20 cellular contexts compared by ENCODE assay signal in genomic region chr7:28570970-28571288, GRCh38.
DNase-seq lines count a peak whose midpoint lies in the region; ATAC-seq, FAIRE-seq and TF ChIP-seq lines count a peak whose summit lies in the region.
"Had no signal": no experiment of that assay in that cellular context is flagged by ENCODE, and none has a peak within 500 bp of the region (broad histone marks: within the 10 kb centered on the region; RNA-seq: fewer than 3 reads in every experiment).

No MANE protein-coding gene starts in this region.

- TF ChIP-seq POLR2A in GM12878 (IDR thresholded peaks at IDR 0.05; ENCODE audit: low read depth, low read length) = no peak

- TF ChIP-seq EP300 in GM12878 (IDR thresholded peaks at IDR 0.05; ENCODE audit: borderline replicate concordance in 1 of 2, control insufficient read depth in 1 of 2, low read depth in 2 of 2, low read length in 2 of 2) = no peak

- no peak overlapping the region for H3K4me3 Mint-ChIP-seq in activated CD4-positive, alpha-beta memory T cell treated with anti-CD3 and anti-CD28 coated beads, Interleukin-2, amount 10 ng/mL, durations not matched to agents 7 days and 5 days
- H3K4me3 Mint-ChIP-seq in activated T-helper 2 cell treated with anti-CD3 and anti-CD28 coated beads, Interferon-gamma antibody, Interleukin-2, Interleukin-4, amounts not matched to agents 10 μg/mL and 5 μg/mL and 100 μg/mL, durations not matched to agents 14 hours and 24 hours and 36 hours (ENCODE audit: low read depth) = no peak overlapping the region
- H3K4me3 Mint-ChIP-seq: naive thymus-derived CD8-positive, alpha-beta T cell; WTC11 had no signal

- SMC1A ChIA-PET in GM12878 (lab: Charles Lee; ENCODE audit: uncharacterized antibody, unreplicated experiment) = interaction anchor here (0.5 to 13.6 kb wide), 44 partner anchors 8 to 244 kb away, joined by 3 to 177 read pairs (median 4); partner anchors contain the start of gene CREB5

- TF ChIP-seq RAD21 in GM12878 (IDR thresholded peaks at IDR 0.05; ENCODE audit: insufficient read depth, low read depth, low read length) = no peak

- H3K27me3 ChIP-seq in Karpas-422 (ENCODE audit: low read length) (no peaks in the 10 kb centered on the region), GM12878 (replicated peaks in 1 of 2; ENCODE audit: control insufficient read depth in 2 of 2, insufficient read depth in 2 of 2, low read length in 1 of 2) (no peaks in the 10 kb centered on the region; a peak in 1 of 4 replicates)
- H3K27me3 ChIP-seq: cardiac muscle cell, uterus had no signal

- no peaks in the 10 kb centered on the region for H3K4me1 Mint-ChIP-seq in activated CD4-positive, alpha-beta memory T cell treated with anti-CD3 and anti-CD28 coated beads, Interleukin-2, amount 10 ng/mL, durations not matched to agents 7 days and 5 days
- H3K4me1 Mint-ChIP-seq in activated T-helper 2 cell treated with anti-CD3 and anti-CD28 coated beads, Interferon-gamma antibody, Interleukin-2, Interleukin-4, amounts not matched to agents 10 μg/mL and 5 μg/mL and 100 μg/mL, durations not matched to agents 14 hours and 24 hours and 36 hours (ENCODE audit: low read depth) = no peaks in the 10 kb centered on the region

- H3K4me3 ChIP-seq in Karpas-422 (ENCODE audit: low read length) = peak overlapping the region; percentile 78
- H3K4me3 ChIP-seq in GM12878 = peak overlapping the region; percentile 57; the same call in 1 of the 2 replicates
- H3K4me3 ChIP-seq: cardiac muscle cell, hepatocyte, uterus had no signal

- H3K9ac ChIP-seq in Karpas-422 (ENCODE audit: low read length) = peak overlapping the region; percentile 88
- peak overlapping the region; percentile 18; the same call in 1 of the 2 replicates for H3K9ac ChIP-seq in GM12878 (ENCODE audit: control insufficient read depth, insufficient read depth, low read length)

- H2AFZ ChIP-seq in Karpas-422 (ENCODE audit: low read length) = no peak overlapping the region
- H2AFZ ChIP-seq in GM12878 (ENCODE audit: control insufficient read depth, low read depth, low read length) = peak overlapping the region; percentile 70; the same call in 1 of the 2 replicates
- H2AFZ ChIP-seq: hepatocyte had no signal

- intact Hi-C loops in GM12878 (cut with micrococcal nuclease; ENCODE audit: unreplicated experiment) = loop anchor here (1.0 to 2.0 kb wide), 2 partner anchors 32 to 182 kb away; no protein-coding TSS in a partner anchor
- intact Hi-C loops in activated T-helper 2 cell treated with anti-CD3 and anti-CD28 coated beads, Interferon-gamma antibody, Interleukin-2, Interleukin-4, amounts not matched to agents 10 μg/mL and 5 μg/mL and 100 μg/mL, durations not matched to agents 14 hours and 24 hours and 36 hours (cut with micrococcal nuclease) = no loop called here

- no peak overlapping the region for H3K27ac Mint-ChIP-seq in activated CD4-positive, alpha-beta memory T cell treated with anti-CD3 and anti-CD28 coated beads, Interleukin-2, amount 10 ng/mL, durations not matched to agents 7 days and 5 days
- no peak overlapping the region for H3K27ac Mint-ChIP-seq in activated T-helper 2 cell treated with anti-CD3 and anti-CD28 coated beads, Interferon-gamma antibody, Interleukin-2, Interleukin-4, amounts not matched to agents 10 μg/mL and 5 μg/mL and 100 μg/mL, durations not matched to agents 14 hours and 24 hours and 36 hours
- H3K27ac Mint-ChIP-seq: WTC11 had no signal

- H3K4me2 ChIP-seq in Karpas-422 (ENCODE audit: low read depth, low read length, poor library complexity, severe bottlenecking) (peak overlapping the region; percentile 86), GM12878 (ENCODE audit: control insufficient read depth, insufficient read depth) (peak overlapping the region; percentile 49)
- H3K4me2 ChIP-seq: hepatocyte had no signal

- no peaks in the 10 kb centered on the region for H3K27me3 Mint-ChIP-seq in activated CD4-positive, alpha-beta memory T cell treated with anti-CD3 and anti-CD28 coated beads, Interleukin-2, amount 10 ng/mL, durations not matched to agents 7 days and 5 days
- peaks cover 3% of the 10 kb centered on the region for H3K27me3 Mint-ChIP-seq in activated T-helper 2 cell treated with anti-CD3 and anti-CD28 coated beads, Interferon-gamma antibody, Interleukin-2, Interleukin-4, amounts not matched to agents 10 μg/mL and 5 μg/mL and 100 μg/mL, durations not matched to agents 14 hours and 24 hours and 36 hours (ENCODE audit: low read depth)

- no peak for FAIRE-seq in GM12878 (lab: Jason Lieb, UNC)
- FAIRE-seq: endometrium had no signal

- H3K79me2 ChIP-seq in Karpas-422 (ENCODE audit: low read length) (peaks cover 24% of the 10 kb centered on the region), GM12878 (ENCODE audit: control insufficient read depth, insufficient read depth, low read length) (peaks cover 12% of the 10 kb centered on the region)
- H3K79me2 ChIP-seq: hepatocyte had no signal

- in situ Hi-C loops in GM12878 (cut with MboI) = no loop called here

- H4K20me1 ChIP-seq in Karpas-422 (ENCODE audit: insufficient read depth, low read depth, low read length) (peaks cover 9% of the 10 kb centered on the region; the same call in 1 of the 2 replicates), GM12878 (ENCODE audit: control insufficient read depth, insufficient read depth) (no peaks in the 10 kb centered on the region)

- H3K4me1 ChIP-seq in Karpas-422 (ENCODE audit: low read length) (peaks cover 94% of the 10 kb centered on the region), GM12878 (ENCODE audit: control insufficient read depth, insufficient read depth, low read length) (peaks cover 23% of the 10 kb centered on the region)
- H3K4me1 ChIP-seq: uterus had no signal

- no peaks in the 10 kb centered on the region for H3K36me3 Mint-ChIP-seq in activated CD4-positive, alpha-beta memory T cell treated with anti-CD3 and anti-CD28 coated beads, Interleukin-2, amount 10 ng/mL, durations not matched to agents 7 days and 5 days (ENCODE audit: low read depth)
- H3K36me3 Mint-ChIP-seq in activated T-helper 2 cell treated with anti-CD3 and anti-CD28 coated beads, Interferon-gamma antibody, Interleukin-2, Interleukin-4, amounts not matched to agents 10 μg/mL and 5 μg/mL and 100 μg/mL, durations not matched to agents 14 hours and 24 hours and 36 hours (ENCODE audit: low read depth) = no peaks in the 10 kb centered on the region
- H3K36me3 Mint-ChIP-seq: naive thymus-derived CD8-positive, alpha-beta T cell; WTC11 had no signal

- WGBS in GM12878 (ENCODE audit: insufficient coverage, insufficient replicate concordance, low lambda C conversion rate, missing lambda C conversion rate) = 36% methylated on average over 4 of the region's 4 CpGs

- H3K27ac ChIP-seq in Karpas-422 (ENCODE audit: low read length) (peak overlapping the region; percentile 97), GM12878 (ENCODE audit: control insufficient read depth, insufficient read depth) (peak overlapping the region; percentile 81)
- H3K27ac ChIP-seq: cardiac muscle cell, hepatocyte, uterus had no signal

- no peaks in the 10 kb centered on the region for H3K9me3 Mint-ChIP-seq in activated CD4-positive, alpha-beta memory T cell treated with anti-CD3 and anti-CD28 coated beads, Interleukin-2, amount 10 ng/mL, durations not matched to agents 7 days and 5 days
- H3K9me3 Mint-ChIP-seq in activated T-helper 2 cell treated with anti-CD3 and anti-CD28 coated beads, Interferon-gamma antibody, Interleukin-2, Interleukin-4, amounts not matched to agents 10 μg/mL and 5 μg/mL and 100 μg/mL, durations not matched to agents 14 hours and 24 hours and 36 hours = no peaks in the 10 kb centered on the region
- H3K9me3 Mint-ChIP-seq: naive thymus-derived CD8-positive, alpha-beta T cell; WTC11 had no signal

- BruUV-seq in GM12878 (replicated peaks; lab: Mats Ljungman, UMichigan) = no TSS peak

- no peak for TF ChIP-seq CTCF in GM12878 (IDR thresholded peaks at IDR 0.05 in 2 of 3, conservative IDR thresholded peaks at IDR 0.05 in 1 of 3; ENCODE audit: control insufficient read depth in 2 of 3, extremely low read depth in 1 of 3, insufficient read depth in 1 of 3, low read depth in 3 of 3, low read length in 3 of 3)

- DNase-seq in EH (ENCODE audit: low read depth) (peak; percentile 72), Karpas-422 (no peak), GM12878 (ENCODE audit: low read depth, low spot score) (no peak), kidney glomerular epithelial cell (lab: John Stamatoyannopoulos, UW) (peak; percentile 92)
- DNase-seq in activated CD4-positive, alpha-beta memory T cell treated with anti-CD3 and anti-CD28 coated beads, Interleukin-2, amount 10 ng/mL, durations not matched to agents 7 days and 5 days = no peak
- DNase-seq in activated T-helper 2 cell treated with anti-CD3 and anti-CD28 coated beads, Interferon-gamma antibody, Interleukin-2, Interleukin-4, amounts not matched to agents 10 μg/mL and 5 μg/mL and 100 μg/mL, durations not matched to agents 14 hours and 24 hours and 36 hours (ENCODE audit: low spot score) = no peak
- DNase-seq in stimulated activated CD4-positive, alpha-beta T cell treated with anti-CD3 and anti-CD28 coated beads, Interleukin-12 subunit alpha, Interleukin-12 subunit beta, amount 100 ng/mL, for 4 hours = no peak
- DNase-seq: activated naive CD4-positive, alpha-beta T cell; GDM1; H7; naive thymus-derived CD8-positive, alpha-beta T cell; NCI-H1092; right cardiac atrium; stimulated activated naive CD8-positive, alpha-beta T cell treated with anti-CD3 and anti-CD28 coated beads, Interleukin-15, Interleukin-2, amounts not matched to agents 100 U/mL and 50 U/mL, for 24 hours; uterus had no signal

- RAD21 ChIA-PET in GM12878 (lab: Charles Lee; ENCODE audit: unreplicated experiment) = interaction anchor here (0.9 to 10.4 kb wide), 28 partner anchors 9 to 264 kb away, joined by 3 to 192 read pairs (median 7); partner anchors contain the start of gene CREB5

- H3K9me2 ChIP-seq in Karpas-422 (replicated peaks; ENCODE audit: insufficient read depth, low read length) = no peaks in the 10 kb centered on the region

- ATAC-seq in GM12878 = peak; percentile 13
- no peak for ATAC-seq in GM18517 (IDR thresholded peaks at IDR 0.05; ENCODE audit: unreplicated experiment)
- ATAC-seq: naive thymus-derived CD8-positive, alpha-beta T cell; right cardiac atrium; stimulated activated naive CD8-positive, alpha-beta T cell treated with anti-CD3 and anti-CD28 coated beads, Interleukin-15, Interleukin-2, amounts not matched to agents 100 U/mL and 50 U/mL, for 24 hours; WTC11 had no signal

- POLR2A ChIA-PET in GM12878 (lab: Charles Lee) = interaction anchor here (0.6 to 9.5 kb wide), 18 partner anchors 9 to 160 kb away, joined by 3 to 88 read pairs (median 6); partner anchors contain the start of gene CREB5
- POLR2A ChIA-PET in activated CD4-positive, alpha-beta memory T cell treated with anti-CD3 and anti-CD28 coated beads, Interleukin-2, amount 10 ng/mL, durations not matched to agents 7 days and 5 days (lab: Charles Lee) = no interaction called here

- CTCF ChIA-PET in GM12878 (lab: Yijun Ruan, JAX) = interaction anchor here (0.9 to 3.2 kb wide), 22 partner anchors 8 to 284 kb away, joined by 3 to 20 read pairs (median 4); partner anchors contain the start of gene CREB5
- CTCF ChIA-PET in activated CD4-positive, alpha-beta memory T cell treated with anti-CD3 and anti-CD28 coated beads, Interleukin-2, amount 10 ng/mL, durations not matched to agents 7 days and 5 days (lab: Charles Lee) = no interaction called here

- peaks cover 3% of the 10 kb centered on the region; the same call in 1 of the 2 replicates for H3K36me3 ChIP-seq in Karpas-422 (ENCODE audit: insufficient read depth, low read length)
- no peaks in the 10 kb centered on the region for H3K36me3 ChIP-seq in GM12878 (ENCODE audit: control insufficient read depth in 2 of 2, insufficient read depth in 2 of 2, low read length in 1 of 2)
- H3K36me3 ChIP-seq: cardiac muscle cell, uterus had no signal

- H3K9me3 ChIP-seq in Karpas-422 (ENCODE audit: low read length) (no peaks in the 10 kb centered on the region), GM12878 (replicated peaks; ENCODE audit: control insufficient read depth, insufficient read depth, low read length) (no peaks in the 10 kb centered on the region; the same call in 2 of the 3 replicates)
- H3K9me3 ChIP-seq: uterus had no signal

Comparison
In these comparisons a context has a peak if more than half of its experiments do, and no peak if none do; other contexts are left out.
1. DNase-seq: peak in EH (single experiment) and kidney glomerular epithelial cell (single experiment); none in Karpas-422 (single experiment), GM12878 (single experiment), activated CD4-positive, alpha-beta memory T cell treated with anti-CD3 and anti-CD28 coated beads, Interleukin-2, amount 10 ng/mL, durations not matched to agents 7 days and 5 days (single experiment), activated T-helper 2 cell treated with anti-CD3 and anti-CD28 coated beads, Interferon-gamma antibody, Interleukin-2, Interleukin-4, amounts not matched to agents 10 μg/mL and 5 μg/mL and 100 μg/mL, durations not matched to agents 14 hours and 24 hours and 36 hours (single experiment) and stimulated activated CD4-positive, alpha-beta T cell treated with anti-CD3 and anti-CD28 coated beads, Interleukin-12 subunit alpha, Interleukin-12 subunit beta, amount 100 ng/mL, for 4 hours (single experiment).